ENCODE assay signal across 10 cellular contexts in genomic region chr7:102444961-102445673, GRCh38. TPM values are rescaled to one million over a fixed set of nuclear protein-coding genes. Genes with fewer than 3 reads are reported as not detected.
DNase-seq lines count a peak whose midpoint lies in the region; ATAC-seq and TF ChIP-seq lines count a peak whose summit lies in the region.
"Had no signal": no experiment of that assay in that cellular context is flagged by ENCODE, and none has a peak within 500 bp of the region (broad histone marks: within the 10 kb centered on the region; RNA-seq: fewer than 3 reads in every experiment).

No MANE protein-coding gene starts in this region.

- no peaks in the 10 kb centered on the region for H3K27me3 Mint-ChIP-seq in activated CD8-positive, alpha-beta memory T cell treated with anti-CD3 and anti-CD28 coated beads, Interleukin-2, amount 10 ng/mL, durations not matched to agents 7 days and 5 days
- peaks cover 2% of the 10 kb centered on the region for H3K27me3 Mint-ChIP-seq in IgD-negative memory B cell
- H3K27me3 Mint-ChIP-seq in stimulated activated naive B cell treated with anti-CD40 and anti-IgM and Interleukin-4, amounts not matched to agents 10 μg/mL and 1 μg/mL and 100 μg/mL, for 72 hours: no peaks in the 10 kb centered on the region

- H3K4me1 Mint-ChIP-seq in activated CD8-positive, alpha-beta memory T cell treated with anti-CD3 and anti-CD28 coated beads, Interleukin-2, amount 10 ng/mL, durations not matched to agents 7 days and 5 days: peaks cover 10% of the 10 kb centered on the region
- H3K4me1 Mint-ChIP-seq in IgD-negative memory B cell: peaks cover 12 to 29% (median 28%) of the 10 kb centered on the region in 3 donors
- H3K4me1 Mint-ChIP-seq in stimulated activated naive B cell treated with anti-CD40 and anti-IgM and Interleukin-4, amounts not matched to agents 10 μg/mL and 1 μg/mL and 100 μg/mL, for 72 hours: peaks cover 36 to 63% of the 10 kb centered on the region in 2 donors

- no peak for ATAC-seq in activated CD8-positive, alpha-beta memory T cell treated with anti-CD3 and anti-CD28 coated beads, Interleukin-2, amount 10 ng/mL, durations not matched to agents 7 days and 5 days
- peak; percentile 73 to 76 for ATAC-seq in stimulated activated naive B cell treated with anti-CD40 and anti-IgM and Interleukin-4, amounts not matched to agents 10 μg/mL and 1 μg/mL and 100 μg/mL, for 72 hours (replicated peaks)
- ATAC-seq in foreskin keratinocyte: no peak

- in situ Hi-C loops in KBM-7 (cut with MboI; ENCODE audit: low pct_unique_long_range_greater_than_20kb, low sequenced_read_pairs): no loop called here

- peak overlapping the region; percentile 25 for H3K27ac Mint-ChIP-seq in activated CD8-positive, alpha-beta memory T cell treated with anti-CD3 and anti-CD28 coated beads, Interleukin-2, amount 10 ng/mL, durations not matched to agents 7 days and 5 days
- H3K27ac Mint-ChIP-seq in IgD-negative memory B cell: peak overlapping the region; percentile 90 to 99 (median 95)
- peak overlapping the region; percentile 97 for H3K27ac Mint-ChIP-seq in stimulated activated naive B cell treated with anti-CD40 and anti-IgM and Interleukin-4, amounts not matched to agents 10 μg/mL and 1 μg/mL and 100 μg/mL, for 72 hours

- no peaks in the 10 kb centered on the region for H3K4me1 ChIP-seq in foreskin keratinocyte

- H3K9me3 Mint-ChIP-seq in activated CD8-positive, alpha-beta memory T cell treated with anti-CD3 and anti-CD28 coated beads, Interleukin-2, amount 10 ng/mL, durations not matched to agents 7 days and 5 days (ENCODE audit: low read depth): no peaks in the 10 kb centered on the region
- no peaks in the 10 kb centered on the region for H3K9me3 Mint-ChIP-seq in IgD-negative memory B cell
- no peaks in the 10 kb centered on the region for H3K9me3 Mint-ChIP-seq in stimulated activated naive B cell treated with anti-CD40 and anti-IgM and Interleukin-4, amounts not matched to agents 10 μg/mL and 1 μg/mL and 100 μg/mL, for 72 hours

- peaks cover 2% of the 10 kb centered on the region for H3K36me3 ChIP-seq in H7 (replicated peaks; ENCODE audit: control insufficient read depth, insufficient read depth, low read length)

- H3K36me3 Mint-ChIP-seq in activated CD8-positive, alpha-beta memory T cell treated with anti-CD3 and anti-CD28 coated beads, Interleukin-2, amount 10 ng/mL, durations not matched to agents 7 days and 5 days: peaks cover 12% of the 10 kb centered on the region
- peaks cover 3% of the 10 kb centered on the region for H3K36me3 Mint-ChIP-seq in IgD-negative memory B cell
- peaks cover 51 to 57% of the 10 kb centered on the region in 2 donors for H3K36me3 Mint-ChIP-seq in stimulated activated naive B cell treated with anti-CD40 and anti-IgM and Interleukin-4, amounts not matched to agents 10 μg/mL and 1 μg/mL and 100 μg/mL, for 72 hours

- H3K4me3 ChIP-seq in H7 (ENCODE audit: insufficient read depth, low read depth, low read length): no peak overlapping the region
- H3K4me3 ChIP-seq: hepatocyte had no signal

- DNase-seq in activated CD8-positive, alpha-beta memory T cell treated with anti-CD3 and anti-CD28 coated beads, Interleukin-2, amount 10 ng/mL, durations not matched to agents 7 days and 5 days: no peak
- no peak for DNase-seq in activated CD8-positive, alpha-beta memory T cell treated with anti-CD3 and anti-CD28 coated beads for 24 hours
- DNase-seq in H7 (peak; percentile 13), foreskin keratinocyte (no peak), NCI-H1417 treated with DMSO at 0.1 percent for 48 hours (lab: John Stamatoyannopoulos, UW) (no peak), KBM-7 (no peak)
- peak; percentile 71 for DNase-seq in stimulated activated naive B cell treated with anti-CD40 and anti-IgM and Interleukin-4, amounts not matched to agents 10 μg/mL and 1 μg/mL and 100 μg/mL, for 72 hours
- DNase-seq: activated CD8-positive, alpha-beta memory T cell treated with anti-CD3 and anti-CD28 coated beads, Interleukin-2, amount 50 U/mL, for 4 hours had no signal

- no peak overlapping the region for H3K4me3 Mint-ChIP-seq in activated CD8-positive, alpha-beta memory T cell treated with anti-CD3 and anti-CD28 coated beads, Interleukin-2, amount 10 ng/mL, durations not matched to agents 7 days and 5 days
- H3K4me3 Mint-ChIP-seq in IgD-negative memory B cell: peak overlapping the region; percentile 76 to 89 (median 86)
- H3K4me3 Mint-ChIP-seq in stimulated activated naive B cell treated with anti-CD40 and anti-IgM and Interleukin-4, amounts not matched to agents 10 μg/mL and 1 μg/mL and 100 μg/mL, for 72 hours: peak overlapping the region; percentile 71 to 77

- H3K27ac ChIP-seq in foreskin keratinocyte: no peak overlapping the region
- H3K27ac ChIP-seq: hepatocyte had no signal

- no peak for TF ChIP-seq CTCF in foreskin keratinocyte (conservative IDR thresholded peaks at IDR 0.05)

- CTCF ChIA-PET in activated CD8-positive, alpha-beta memory T cell treated with anti-CD3 and anti-CD28 coated beads, Interleukin-2, amount 10 ng/mL, durations not matched to agents 7 days and 5 days (lab: Charles Lee): interaction anchor here (1.5 to 2.6 kb wide), 2 partner anchors 11 to 41 kb away, joined by 5 to 10 read pairs; partner anchors contain the start of gene ORAI2

- H3K27me3 ChIP-seq in H7 (ENCODE audit: control insufficient read depth, insufficient read depth, low read length) (no peaks in the 10 kb centered on the region), foreskin keratinocyte (no peaks in the 10 kb centered on the region)
- H3K27me3 ChIP-seq: hepatocyte had no signal

RNA-seq across cellular contexts. Expression of gene ORAI2, which starts 11.7 kb away (rescaled TPM):
- 10 to 100 TPM; 58.1 to 73.7 TPM for total RNA-seq in activated CD8-positive, alpha-beta memory T cell treated with anti-CD3 and anti-CD28 coated beads, Interleukin-2, amount 10 ng/mL, durations not matched to agents 7 days and 5 days
- 13.3 and 17.3 TPM in 2 replicates for total RNA-seq in H7 (2014; rRNA removed; shearing (Covaris generic))
- 290 TPM for polyA plus RNA-seq in IgD-negative memory B cell
- total RNA-seq in foreskin keratinocyte: 5.6 and 7.5 TPM in 2 replicates
- polyA plus RNA-seq in foreskin keratinocyte: 3.1 and 3.8 TPM in 2 replicates

RNA-seq across cellular contexts. Expression of gene ALKBH4, which starts 19.5 kb away (rescaled TPM):
- total RNA-seq in activated CD8-positive, alpha-beta memory T cell treated with anti-CD3 and anti-CD28 coated beads, Interleukin-2, amount 10 ng/mL, durations not matched to agents 7 days and 5 days: 10 to 100 TPM; 11.2 to 14.6 TPM
- 29.1 and 30.5 TPM in 2 replicates for total RNA-seq in H7 (2014; rRNA removed; shearing (Covaris generic))
- polyA plus RNA-seq in IgD-negative memory B cell (18.1 TPM), foreskin keratinocyte (11.8 and 12.2 TPM in 2 replicates)
- 9.6 and 9.9 TPM in 2 replicates for total RNA-seq in foreskin keratinocyte

RNA-seq across cellular contexts. Expression of gene LRWD1, which starts 19.7 kb away (rescaled TPM):
- 10 to 100 TPM; 20.6 to 24.0 TPM for total RNA-seq in activated CD8-positive, alpha-beta memory T cell treated with anti-CD3 and anti-CD28 coated beads, Interleukin-2, amount 10 ng/mL, durations not matched to agents 7 days and 5 days
- 54.0 and 67.2 TPM in 2 replicates for total RNA-seq in H7 (2014; rRNA removed; shearing (Covaris generic))
- polyA plus RNA-seq in IgD-negative memory B cell (13.4 TPM), foreskin keratinocyte (22.1 and 24.7 TPM in 2 replicates)
- total RNA-seq in foreskin keratinocyte: 23.3 and 25.0 TPM in 2 replicates

RNA-seq across cellular contexts. Expression of gene POLR2J, which starts 33.6 kb away (rescaled TPM):
- 10 to 100 TPM; 52.9 to 56.7 TPM for total RNA-seq in activated CD8-positive, alpha-beta memory T cell treated with anti-CD3 and anti-CD28 coated beads, Interleukin-2, amount 10 ng/mL, durations not matched to agents 7 days and 5 days
- total RNA-seq in H7 (2014; rRNA removed; shearing (Covaris generic)): 40.9 and 42.2 TPM in 2 replicates
- polyA plus RNA-seq in IgD-negative memory B cell: 111 TPM
- 69.9 and 80.2 TPM in 2 replicates for total RNA-seq in foreskin keratinocyte
- 114 and 126 TPM in 2 replicates for polyA plus RNA-seq in foreskin keratinocyte

RNA-seq across cellular contexts. Expression of gene PRKRIP1, which starts 49.0 kb away (rescaled TPM):
- total RNA-seq in activated CD8-positive, alpha-beta memory T cell treated with anti-CD3 and anti-CD28 coated beads, Interleukin-2, amount 10 ng/mL, durations not matched to agents 7 days and 5 days: 10 to 100 TPM; 22.2 to 34.5 TPM
- 20.5 and 24.4 TPM in 2 replicates for total RNA-seq in H7 (2014; rRNA removed; shearing (Covaris generic))
- 35.1 TPM for polyA plus RNA-seq in IgD-negative memory B cell
- 14.2 and 14.5 TPM in 2 replicates for total RNA-seq in foreskin keratinocyte
- 18.5 and 18.8 TPM in 2 replicates for polyA plus RNA-seq in foreskin keratinocyte

Comparison
In these comparisons a context has a peak if more than half of its experiments do, and no peak if none do; other contexts are left out.
1. ATAC-seq: peak in stimulated activated naive B cell treated with anti-CD40 and anti-IgM and Interleukin-4, amounts not matched to agents 10 μg/mL and 1 μg/mL and 100 μg/mL, for 72 hours (2 of 2); none in activated CD8-positive, alpha-beta memory T cell treated with anti-CD3 and anti-CD28 coated beads, Interleukin-2, amount 10 ng/mL, durations not matched to agents 7 days and 5 days (single experiment) and foreskin keratinocyte (single experiment).
2. DNase-seq: peak in H7 (single experiment) and stimulated activated naive B cell treated with anti-CD40 and anti-IgM and Interleukin-4, amounts not matched to agents 10 μg/mL and 1 μg/mL and 100 μg/mL, for 72 hours (single experiment); none in activated CD8-positive, alpha-beta memory T cell treated with anti-CD3 and anti-CD28 coated beads, Interleukin-2, amount 10 ng/mL, durations not matched to agents 7 days and 5 days (single experiment), activated CD8-positive, alpha-beta memory T cell treated with anti-CD3 and anti-CD28 coated beads for 24 hours (single experiment), foreskin keratinocyte (0 of 2), NCI-H1417 treated with DMSO at 0.1 percent for 48 hours (single experiment) and KBM-7 (single experiment).
3. H3K27ac Mint-ChIP-seq: peak in every context shown above with its lines; median percentile 97 in stimulated activated naive B cell treated with anti-CD40 and anti-IgM and Interleukin-4, amounts not matched to agents 10 μg/mL and 1 μg/mL and 100 μg/mL, for 72 hours; 95 in IgD-negative memory B cell; 25 in activated CD8-positive, alpha-beta memory T cell treated with anti-CD3 and anti-CD28 coated beads, Interleukin-2, amount 10 ng/mL, durations not matched to agents 7 days and 5 days.